Comparison of ENCODE assay signal across 1 cellular context in the genomic region with DNA sequence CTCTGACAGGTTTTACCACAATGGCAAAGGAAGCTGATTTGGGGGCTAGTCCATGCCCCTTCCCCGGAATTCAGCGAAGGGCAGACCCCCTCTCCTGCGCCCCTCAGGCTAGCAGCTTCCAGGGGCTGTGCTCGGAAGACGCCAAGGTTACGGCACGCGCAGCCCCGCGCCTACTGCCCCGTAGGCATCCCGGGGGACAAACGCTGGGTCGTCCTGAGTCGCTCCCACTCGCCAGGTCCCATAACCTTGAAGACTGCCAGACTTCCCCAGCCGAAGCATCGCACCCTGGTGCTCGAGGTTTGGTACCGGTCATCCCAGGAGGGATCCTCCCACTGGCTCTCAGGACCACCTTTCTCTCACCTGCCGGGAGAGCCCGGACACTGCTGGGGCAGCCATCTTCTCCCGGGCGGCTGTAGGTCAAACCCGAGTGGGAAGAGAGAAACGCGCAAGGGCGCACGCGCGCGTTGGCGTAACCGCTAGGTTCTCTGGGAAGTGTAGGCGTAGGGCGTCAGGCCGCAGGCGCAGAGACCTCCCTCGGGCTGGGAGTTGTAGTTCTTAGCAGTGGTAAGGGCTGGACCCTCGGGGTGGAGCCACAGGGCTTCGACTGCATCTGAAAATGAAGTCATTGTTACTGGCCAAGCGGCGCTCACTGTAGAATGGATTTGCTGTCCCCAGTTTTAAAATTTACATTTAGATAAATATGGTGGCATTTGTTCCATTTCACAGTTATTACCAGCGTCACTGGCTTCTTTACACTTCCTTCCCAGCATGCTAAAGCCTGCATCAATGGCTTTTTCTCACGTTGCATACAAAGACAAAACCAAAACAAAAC.
A peak's percentile ranks its signal among the peaks of the same experiment; 100 is the strongest.
TF ChIP-seq lines count a peak whose summit lies in the region.

A gene with protein sequence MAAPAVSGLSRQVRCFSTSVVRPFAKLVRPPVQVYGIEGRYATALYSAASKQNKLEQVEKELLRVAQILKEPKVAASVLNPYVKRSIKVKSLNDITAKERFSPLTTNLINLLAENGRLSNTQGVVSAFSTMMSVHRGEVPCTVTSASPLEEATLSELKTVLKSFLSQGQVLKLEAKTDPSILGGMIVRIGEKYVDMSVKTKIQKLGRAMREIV (minus strand): TSS at position 437 of the 832 bp plus-strand sequence. CDS start 41 bp downstream, at position 396.

TF ChIP-seq in HepG2, 621 proteins besides CTCF, POLR2A, EP300 and RAD21 (continued from another document and continues in another):
- no peak for TF ChIP-seq SOX6 (IDR thresholded peaks at IDR 0.05)
- peak; percentile 41; the same call in 1 of the 2 replicates for TF ChIP-seq SOX6 (CRISPR knock-in tag; IDR thresholded peaks at IDR 0.05)
- no peak for TF ChIP-seq ZSCAN29 (CRISPR knock-in tag; conservative IDR thresholded peaks at IDR 0.05)
- 0 out of 2 replicates have a peak, but pooled peaks have one; percentile 37 for TF ChIP-seq ZNF615 (CRISPR knock-in tag; IDR thresholded peaks at IDR 0.05; ENCODE audit: borderline replicate concordance)
- TF ChIP-seq ZNF333 (CRISPR knock-in tag; IDR thresholded peaks at IDR 0.05; ENCODE audit: borderline replicate concordance): no peak
- 0 out of 2 replicates have a peak, but pooled peaks have one; percentile 75 for TF ChIP-seq ZNF619 (CRISPR knock-in tag; IDR thresholded peaks at IDR 0.05)
- TF ChIP-seq SAP130 (CRISPR knock-in tag; IDR thresholded peaks at IDR 0.05; ENCODE audit: low read depth): peak; percentile 87
- TF ChIP-seq PHF21A (CRISPR knock-in tag; IDR thresholded peaks at IDR 0.05): 0 out of 2 replicates have a peak, but pooled peaks have one; percentile 47
- no peak for TF ChIP-seq JUNB (CRISPR knock-in tag; IDR thresholded peaks at IDR 0.05; ENCODE audit: borderline replicate concordance)
- peak; percentile 12; the same call in 1 of the 2 replicates for TF ChIP-seq NR2F6 (IDR thresholded peaks at IDR 0.05)
- TF ChIP-seq NR2F6 (CRISPR knock-in tag; IDR thresholded peaks at IDR 0.05): peak; percentile 33
- TF ChIP-seq TGIF2 (CRISPR knock-in tag; IDR thresholded peaks at IDR 0.05): no peak
- TF ChIP-seq ZNF30 (CRISPR knock-in tag; IDR thresholded peaks at IDR 0.05): no peak
- TF ChIP-seq NR2C2 (CRISPR knock-in tag; IDR thresholded peaks at IDR 0.05; ENCODE audit: borderline replicate concordance): peak; percentile 82
- TF ChIP-seq, protein P1, sequence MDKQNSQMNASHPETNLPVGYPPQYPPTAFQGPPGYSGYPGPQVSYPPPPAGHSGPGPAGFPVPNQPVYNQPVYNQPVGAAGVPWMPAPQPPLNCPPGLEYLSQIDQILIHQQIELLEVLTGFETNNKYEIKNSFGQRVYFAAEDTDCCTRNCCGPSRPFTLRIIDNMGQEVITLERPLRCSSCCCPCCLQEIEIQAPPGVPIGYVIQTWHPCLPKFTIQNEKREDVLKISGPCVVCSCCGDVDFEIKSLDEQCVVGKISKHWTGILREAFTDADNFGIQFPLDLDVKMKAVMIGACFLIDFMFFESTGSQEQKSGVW (CRISPR knock-in tag; IDR thresholded peaks at IDR 0.05; ENCODE audit: borderline replicate concordance): no peak
- TF ChIP-seq FOXM1 (CRISPR knock-in tag; IDR thresholded peaks at IDR 0.05): no peak
- TF ChIP-seq ZSCAN12 (CRISPR knock-in tag; IDR thresholded peaks at IDR 0.05): no peak
- no peak for TF ChIP-seq ZNF263 (CRISPR knock-in tag; IDR thresholded peaks at IDR 0.05)
- peak; percentile 97 for TF ChIP-seq HCFC1 (IDR thresholded peaks at IDR 0.05; ENCODE audit: low read depth, low read length)
- TF ChIP-seq TAF1 (CRISPR knock-in tag; IDR thresholded peaks at IDR 0.05): peak; percentile 93
- peak; percentile 59; the same call in 1 of the 2 replicates for TF ChIP-seq POGZ (CRISPR knock-in tag; IDR thresholded peaks at IDR 0.05)
- TF ChIP-seq ESRRA (CRISPR knock-in tag; IDR thresholded peaks at IDR 0.05; ENCODE audit: low read depth): peak; percentile 90
- no peak for TF ChIP-seq SMAD1 (CRISPR knock-in tag; IDR thresholded peaks at IDR 0.05; ENCODE audit: borderline replicate concordance, low read depth)
- no peak for TF ChIP-seq ZNF451 (CRISPR knock-in tag; IDR thresholded peaks at IDR 0.05)
- TF ChIP-seq ZNF614 (CRISPR knock-in tag; IDR thresholded peaks at IDR 0.05; ENCODE audit: borderline replicate concordance): 0 out of 2 replicates have a peak, but pooled peaks have one; percentile 60
- no peak for TF ChIP-seq KLF11 (CRISPR knock-in tag; IDR thresholded peaks at IDR 0.05)
- 0 out of 2 replicates have a peak, but pooled peaks have one; percentile 48 for TF ChIP-seq ARNT2 (CRISPR knock-in tag; IDR thresholded peaks at IDR 0.05; ENCODE audit: low read depth)
- TF ChIP-seq ZMYM3 (CRISPR knock-in tag; IDR thresholded peaks at IDR 0.05): 0 out of 2 replicates have a peak, but pooled peaks have one; percentile 14
- TF ChIP-seq RCOR2 (CRISPR knock-in tag; IDR thresholded peaks at IDR 0.05): no peak
- TF ChIP-seq, protein P2, sequence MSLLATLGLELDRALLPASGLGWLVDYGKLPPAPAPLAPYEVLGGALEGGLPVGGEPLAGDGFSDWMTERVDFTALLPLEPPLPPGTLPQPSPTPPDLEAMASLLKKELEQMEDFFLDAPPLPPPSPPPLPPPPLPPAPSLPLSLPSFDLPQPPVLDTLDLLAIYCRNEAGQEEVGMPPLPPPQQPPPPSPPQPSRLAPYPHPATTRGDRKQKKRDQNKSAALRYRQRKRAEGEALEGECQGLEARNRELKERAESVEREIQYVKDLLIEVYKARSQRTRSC (CRISPR knock-in tag; IDR thresholded peaks at IDR 0.05; ENCODE audit: low read depth): no peak
- peak; percentile 79 for TF ChIP-seq FOXK1 (CRISPR knock-in tag; IDR thresholded peaks at IDR 0.05; ENCODE audit: borderline replicate concordance, low read depth)
- no peak for TF ChIP-seq SNAI1 (CRISPR knock-in tag; IDR thresholded peaks at IDR 0.05; ENCODE audit: borderline replicate concordance)
- TF ChIP-seq RORA (CRISPR knock-in tag; IDR thresholded peaks at IDR 0.05): no peak
- TF ChIP-seq, protein P3, sequence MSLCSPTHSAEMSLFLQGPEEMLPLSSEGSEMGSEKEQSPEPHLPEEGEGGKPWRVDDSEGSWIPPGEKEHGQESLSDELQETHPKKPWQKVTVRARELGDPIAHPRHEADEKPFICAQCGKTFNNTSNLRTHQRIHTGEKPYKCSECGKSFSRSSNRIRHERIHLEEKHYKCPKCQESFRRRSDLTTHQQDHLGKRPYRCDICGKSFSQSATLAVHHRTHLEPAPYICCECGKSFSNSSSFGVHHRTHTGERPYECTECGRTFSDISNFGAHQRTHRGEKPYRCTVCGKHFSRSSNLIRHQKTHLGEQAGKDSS (CRISPR knock-in tag; IDR thresholded peaks at IDR 0.05; ENCODE audit: borderline replicate concordance, low read depth): no peak
- TF ChIP-seq, protein P4, sequence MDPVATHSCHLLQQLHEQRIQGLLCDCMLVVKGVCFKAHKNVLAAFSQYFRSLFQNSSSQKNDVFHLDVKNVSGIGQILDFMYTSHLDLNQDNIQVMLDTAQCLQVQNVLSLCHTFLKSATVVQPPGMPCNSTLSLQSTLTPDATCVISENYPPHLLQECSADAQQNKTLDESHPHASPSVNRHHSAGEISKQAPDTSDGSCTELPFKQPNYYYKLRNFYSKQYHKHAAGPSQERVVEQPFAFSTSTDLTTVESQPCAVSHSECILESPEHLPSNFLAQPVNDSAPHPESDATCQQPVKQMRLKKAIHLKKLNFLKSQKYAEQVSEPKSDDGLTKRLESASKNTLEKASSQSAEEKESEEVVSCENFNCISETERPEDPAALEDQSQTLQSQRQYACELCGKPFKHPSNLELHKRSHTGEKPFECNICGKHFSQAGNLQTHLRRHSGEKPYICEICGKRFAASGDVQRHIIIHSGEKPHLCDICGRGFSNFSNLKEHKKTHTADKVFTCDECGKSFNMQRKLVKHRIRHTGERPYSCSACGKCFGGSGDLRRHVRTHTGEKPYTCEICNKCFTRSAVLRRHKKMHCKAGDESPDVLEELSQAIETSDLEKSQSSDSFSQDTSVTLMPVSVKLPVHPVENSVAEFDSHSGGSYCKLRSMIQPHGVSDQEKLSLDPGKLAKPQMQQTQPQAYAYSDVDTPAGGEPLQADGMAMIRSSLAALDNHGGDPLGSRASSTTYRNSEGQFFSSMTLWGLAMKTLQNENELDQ (CRISPR knock-in tag; IDR thresholded peaks at IDR 0.05; ENCODE audit: borderline replicate concordance): no peak
- TF ChIP-seq RELA (CRISPR knock-in tag; IDR thresholded peaks at IDR 0.05): no peak
- TF ChIP-seq ZNF841 (CRISPR knock-in tag; IDR thresholded peaks at IDR 0.05; ENCODE audit: borderline replicate concordance): no peak
- peak; percentile 24; the same call in 1 of the 2 replicates for TF ChIP-seq ZFX (CRISPR knock-in tag; IDR thresholded peaks at IDR 0.05; ENCODE audit: low read depth)
- TF ChIP-seq ZNF256 (CRISPR knock-in tag; conservative IDR thresholded peaks at IDR 0.05): no peak
- TF ChIP-seq, protein P5, sequence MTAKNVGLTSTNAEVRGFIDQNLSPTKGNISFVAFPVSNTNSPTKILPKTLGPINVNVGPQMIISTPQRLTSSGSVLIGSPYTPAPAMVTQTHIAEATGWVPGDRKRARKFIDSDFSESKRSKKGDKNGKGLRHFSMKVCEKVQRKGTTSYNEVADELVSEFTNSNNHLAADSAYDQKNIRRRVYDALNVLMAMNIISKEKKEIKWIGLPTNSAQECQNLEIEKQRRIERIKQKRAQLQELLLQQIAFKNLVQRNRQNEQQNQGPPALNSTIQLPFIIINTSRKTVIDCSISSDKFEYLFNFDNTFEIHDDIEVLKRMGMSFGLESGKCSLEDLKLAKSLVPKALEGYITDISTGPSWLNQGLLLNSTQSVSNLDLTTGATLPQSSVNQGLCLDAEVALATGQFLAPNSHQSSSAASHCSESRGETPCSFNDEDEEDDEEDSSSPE (CRISPR knock-in tag; IDR thresholded peaks at IDR 0.05): peak; percentile 53
- TF ChIP-seq ZNF564 (CRISPR knock-in tag; IDR thresholded peaks at IDR 0.05): no peak
- TF ChIP-seq, protein P6, sequence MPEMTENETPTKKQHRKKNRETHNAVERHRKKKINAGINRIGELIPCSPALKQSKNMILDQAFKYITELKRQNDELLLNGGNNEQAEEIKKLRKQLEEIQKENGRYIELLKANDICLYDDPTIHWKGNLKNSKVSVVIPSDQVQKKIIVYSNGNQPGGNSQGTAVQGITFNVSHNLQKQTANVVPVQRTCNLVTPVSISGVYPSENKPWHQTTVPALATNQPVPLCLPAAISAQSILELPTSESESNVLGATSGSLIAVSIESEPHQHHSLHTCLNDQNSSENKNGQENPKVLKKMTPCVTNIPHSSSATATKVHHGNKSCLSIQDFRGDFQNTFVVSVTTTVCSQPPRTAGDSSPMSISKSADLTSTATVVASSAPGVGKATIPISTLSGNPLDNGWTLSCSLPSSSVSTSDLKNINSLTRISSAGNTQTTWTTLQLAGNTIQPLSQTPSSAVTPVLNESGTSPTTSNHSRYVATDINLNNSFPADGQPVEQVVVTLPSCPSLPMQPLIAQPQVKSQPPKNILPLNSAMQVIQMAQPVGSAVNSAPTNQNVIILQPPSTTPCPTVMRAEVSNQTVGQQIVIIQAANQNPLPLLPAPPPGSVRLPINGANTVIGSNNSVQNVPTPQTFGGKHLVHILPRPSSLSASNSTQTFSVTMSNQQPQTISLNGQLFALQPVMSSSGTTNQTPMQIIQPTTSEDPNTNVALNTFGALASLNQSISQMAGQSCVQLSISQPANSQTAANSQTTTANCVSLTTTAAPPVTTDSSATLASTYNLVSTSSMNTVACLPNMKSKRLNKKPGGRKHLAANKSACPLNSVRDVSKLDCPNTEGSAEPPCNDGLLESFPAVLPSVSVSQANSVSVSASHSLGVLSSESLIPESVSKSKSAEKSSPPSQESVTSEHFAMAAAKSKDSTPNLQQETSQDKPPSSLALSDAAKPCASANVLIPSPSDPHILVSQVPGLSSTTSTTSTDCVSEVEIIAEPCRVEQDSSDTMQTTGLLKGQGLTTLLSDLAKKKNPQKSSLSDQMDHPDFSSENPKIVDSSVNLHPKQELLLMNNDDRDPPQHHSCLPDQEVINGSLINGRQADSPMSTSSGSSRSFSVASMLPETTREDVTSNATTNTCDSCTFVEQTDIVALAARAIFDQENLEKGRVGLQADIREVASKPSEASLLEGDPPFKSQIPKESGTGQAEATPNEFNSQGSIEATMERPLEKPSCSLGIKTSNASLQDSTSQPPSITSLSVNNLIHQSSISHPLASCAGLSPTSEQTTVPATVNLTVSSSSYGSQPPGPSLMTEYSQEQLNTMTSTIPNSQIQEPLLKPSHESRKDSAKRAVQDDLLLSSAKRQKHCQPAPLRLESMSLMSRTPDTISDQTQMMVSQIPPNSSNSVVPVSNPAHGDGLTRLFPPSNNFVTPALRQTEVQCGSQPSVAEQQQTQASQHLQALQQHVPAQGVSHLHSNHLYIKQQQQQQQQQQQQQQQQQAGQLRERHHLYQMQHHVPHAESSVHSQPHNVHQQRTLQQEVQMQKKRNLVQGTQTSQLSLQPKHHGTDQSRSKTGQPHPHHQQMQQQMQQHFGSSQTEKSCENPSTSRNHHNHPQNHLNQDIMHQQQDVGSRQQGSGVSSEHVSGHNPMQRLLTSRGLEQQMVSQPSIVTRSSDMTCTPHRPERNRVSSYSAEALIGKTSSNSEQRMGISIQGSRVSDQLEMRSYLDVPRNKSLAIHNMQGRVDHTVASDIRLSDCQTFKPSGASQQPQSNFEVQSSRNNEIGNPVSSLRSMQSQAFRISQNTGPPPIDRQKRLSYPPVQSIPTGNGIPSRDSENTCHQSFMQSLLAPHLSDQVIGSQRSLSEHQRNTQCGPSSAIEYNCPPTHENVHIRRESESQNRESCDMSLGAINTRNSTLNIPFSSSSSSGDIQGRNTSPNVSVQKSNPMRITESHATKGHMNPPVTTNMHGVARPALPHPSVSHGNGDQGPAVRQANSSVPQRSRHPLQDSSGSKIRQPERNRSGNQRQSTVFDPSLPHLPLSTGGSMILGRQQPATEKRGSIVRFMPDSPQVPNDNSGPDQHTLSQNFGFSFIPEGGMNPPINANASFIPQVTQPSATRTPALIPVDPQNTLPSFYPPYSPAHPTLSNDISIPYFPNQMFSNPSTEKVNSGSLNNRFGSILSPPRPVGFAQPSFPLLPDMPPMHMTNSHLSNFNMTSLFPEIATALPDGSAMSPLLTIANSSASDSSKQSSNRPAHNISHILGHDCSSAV (CRISPR knock-in tag; IDR thresholded peaks at IDR 0.05; ENCODE audit: borderline replicate concordance): no peak
- no peak for TF ChIP-seq TOPORS (CRISPR knock-in tag; IDR thresholded peaks at IDR 0.05)
- TF ChIP-seq MED13 (CRISPR knock-in tag; IDR thresholded peaks at IDR 0.05): no peak
- TF ChIP-seq RXRB (CRISPR knock-in tag; IDR thresholded peaks at IDR 0.05; ENCODE audit: borderline replicate concordance): 0 out of 2 replicates have a peak, but pooled peaks have one; percentile 23
- TF ChIP-seq, protein P7, sequence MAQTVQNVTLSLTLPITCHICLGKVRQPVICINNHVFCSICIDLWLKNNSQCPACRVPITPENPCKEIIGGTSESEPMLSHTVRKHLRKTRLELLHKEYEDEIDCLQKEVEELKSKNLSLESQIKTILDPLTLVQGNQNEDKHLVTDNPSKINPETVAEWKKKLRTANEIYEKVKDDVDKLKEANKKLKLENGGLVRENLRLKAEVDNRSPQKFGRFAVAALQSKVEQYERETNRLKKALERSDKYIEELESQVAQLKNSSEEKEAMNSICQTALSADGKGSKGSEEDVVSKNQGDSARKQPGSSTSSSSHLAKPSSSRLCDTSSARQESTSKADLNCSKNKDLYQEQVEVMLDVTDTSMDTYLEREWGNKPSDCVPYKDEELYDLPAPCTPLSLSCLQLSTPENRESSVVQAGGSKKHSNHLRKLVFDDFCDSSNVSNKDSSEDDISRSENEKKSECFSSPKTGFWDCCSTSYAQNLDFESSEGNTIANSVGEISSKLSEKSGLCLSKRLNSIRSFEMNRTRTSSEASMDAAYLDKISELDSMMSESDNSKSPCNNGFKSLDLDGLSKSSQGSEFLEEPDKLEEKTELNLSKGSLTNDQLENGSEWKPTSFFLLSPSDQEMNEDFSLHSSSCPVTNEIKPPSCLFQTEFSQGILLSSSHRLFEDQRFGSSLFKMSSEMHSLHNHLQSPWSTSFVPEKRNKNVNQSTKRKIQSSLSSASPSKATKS (CRISPR knock-in tag; IDR thresholded peaks at IDR 0.05): no peak
- TF ChIP-seq ZBTB20 (CRISPR knock-in tag; IDR thresholded peaks at IDR 0.05; ENCODE audit: borderline replicate concordance, low read depth): no peak
- no peak for TF ChIP-seq CHCHD3 (CRISPR knock-in tag; IDR thresholded peaks at IDR 0.05)
